ENCODE assay signal across 8 cellular contexts in genomic region chr3:15271785-15272381, GRCh38.
DNase-seq lines count a peak whose midpoint lies in the region; ATAC-seq lines count a peak whose summit lies in the region.

No MANE protein-coding gene starts in this region.

- peak; percentile 88 for DNase-seq in activated CD4-positive, alpha-beta memory T cell treated with anti-CD3 and anti-CD28 coated beads for 36 hours
- DNase-seq in Right ventricle myocardium superior (peak; percentile 74), DMS 273 (lab: John Stamatoyannopoulos, UW; ENCODE audit: unreplicated experiment) (no peak), NCI-H69 (lab: John Stamatoyannopoulos, UW) (no peak), NCI-H1417 treated with DMSO at 0.1 percent for 48 hours (lab: John Stamatoyannopoulos, UW) (no peak)
- DNase-seq in stimulated activated CD8-positive, alpha-beta memory T cell treated with anti-CD3 and anti-CD28 coated beads, Interleukin-12 subunit alpha, Interleukin-12 subunit beta, amount 100 ng/mL, for 1 hour (ENCODE audit: low read depth), result peak; percentile 66

- POLR2A ChIA-PET in activated CD4-positive, alpha-beta memory T cell treated with anti-CD3 and anti-CD28 coated beads for 36 hours (lab: Charles Lee), result interaction anchor here (0.8 kb wide), 1 partner anchor 26 kb away, joined by 5 read pairs; no protein-coding TSS in a partner anchor

- intact Hi-C loops in activated CD4-positive, alpha-beta memory T cell treated with anti-CD3 and anti-CD28 coated beads for 36 hours (cut with micrococcal nuclease), result no loop called here
- intact Hi-C loops in Right ventricle myocardium superior (cut with DNase I), result loop anchor here (5.0 kb wide), 2 partner anchors 60 to 95 kb away; partner anchors contain the start of gene SH3BP5

- peak overlapping the region; percentile 31 for H3K4me3 Mint-ChIP-seq in activated CD4-positive, alpha-beta memory T cell treated with anti-CD3 and anti-CD28 coated beads for 36 hours

- peaks cover 80% of the 10 kb centered on the region for H3K4me1 Mint-ChIP-seq in activated CD4-positive, alpha-beta memory T cell treated with anti-CD3 and anti-CD28 coated beads for 36 hours (ENCODE audit: low read depth)

- CTCF ChIA-PET in activated CD4-positive, alpha-beta memory T cell treated with anti-CD3 and anti-CD28 coated beads for 36 hours (lab: Charles Lee), result interaction anchor here (1.0 to 8.0 kb wide), 4 partner anchors 19 to 68 kb away, joined by 3 to 123 read pairs (median 40); partner anchors contain the start of genes CAPN7 and SH3BP5

- ATAC-seq in GM19372 (IDR thresholded peaks at IDR 0.05; ENCODE audit: low read depth, unreplicated experiment) (peak; percentile 68), HG03520 (IDR thresholded peaks at IDR 0.05; ENCODE audit: unreplicated experiment) (peak; percentile 45), Right ventricle myocardium superior (ENCODE audit: poor library complexity) (peak; percentile 32)

- peak overlapping the region; percentile 61 for H3K27ac Mint-ChIP-seq in activated CD4-positive, alpha-beta memory T cell treated with anti-CD3 and anti-CD28 coated beads for 36 hours

- peaks cover 15% of the 10 kb centered on the region for H3K36me3 Mint-ChIP-seq in activated CD4-positive, alpha-beta memory T cell treated with anti-CD3 and anti-CD28 coated beads for 36 hours

- H3K27me3 Mint-ChIP-seq in activated CD4-positive, alpha-beta memory T cell treated with anti-CD3 and anti-CD28 coated beads for 36 hours, result no peaks in the 10 kb centered on the region

- H3K9me3 Mint-ChIP-seq in activated CD4-positive, alpha-beta memory T cell treated with anti-CD3 and anti-CD28 coated beads for 36 hours, result no peaks in the 10 kb centered on the region

Comparison
In these comparisons a context has a peak if more than half of its experiments do, and no peak if none do; other contexts are left out.
1. DNase-seq: peak in activated CD4-positive, alpha-beta memory T cell treated with anti-CD3 and anti-CD28 coated beads for 36 hours (single experiment), Right ventricle myocardium superior (single experiment) and stimulated activated CD8-positive, alpha-beta memory T cell treated with anti-CD3 and anti-CD28 coated beads, Interleukin-12 subunit alpha, Interleukin-12 subunit beta, amount 100 ng/mL, for 1 hour (single experiment); none in DMS 273 (single experiment), NCI-H69 (single experiment) and NCI-H1417 treated with DMSO at 0.1 percent for 48 hours (single experiment).
2. Peak in every context shown above with its lines, with median percentiles within 50 percentile points of each other: ATAC-seq.